ENCODE assay signal across 9 cellular contexts in the genomic region with DNA sequence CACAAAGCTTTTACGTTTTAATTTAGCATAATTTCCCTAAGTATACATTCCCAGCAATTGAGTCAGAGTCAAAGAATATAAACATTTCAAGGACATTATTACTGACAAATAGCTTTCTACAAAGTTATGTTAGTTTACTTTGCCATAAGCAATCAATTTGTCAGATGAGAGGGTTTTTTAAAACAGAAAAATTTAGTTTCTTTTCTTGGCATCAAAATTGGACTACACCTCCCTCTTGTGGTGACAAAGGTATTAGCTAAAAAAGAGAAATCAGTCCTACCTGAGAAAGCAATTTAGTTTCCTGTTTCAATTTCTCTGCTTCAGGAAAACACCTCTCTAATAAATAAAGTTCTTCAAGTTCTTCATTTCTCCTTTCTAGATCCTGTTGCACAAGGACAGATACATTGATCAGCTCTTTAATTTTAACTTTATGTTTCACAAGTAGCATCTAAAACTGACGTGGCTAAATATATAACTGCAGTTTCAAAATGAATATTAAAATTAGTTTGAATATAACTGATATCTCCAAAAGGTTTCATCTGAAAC. TPM values are rescaled to one million over a fixed set of nuclear protein-coding genes. Genes with fewer than 3 reads are reported as not detected.
DNase-seq lines count a peak whose midpoint lies in the region; ATAC-seq and TF ChIP-seq lines count a peak whose summit lies in the region.
"Had no signal": no experiment of that assay in that cellular context is flagged by ENCODE, and none has a peak within 500 bp of the region (broad histone marks: within the 10 kb centered on the region; RNA-seq: fewer than 3 reads in every experiment).

No MANE protein-coding gene starts in this region.

- H3K4me3 ChIP-seq in heart right ventricle (no peak overlapping the region), HEK293 (ENCODE audit: low read depth, low read length) (no peak overlapping the region), mesenchymal stem cell (ENCODE audit: insufficient read depth in 1 of 2, low read depth in 1 of 2, low read length in 2 of 2) (no peak overlapping the region)

- no peak overlapping the region for H3K23ac ChIP-seq in mesenchymal stem cell (ENCODE audit: low read length in 2 of 2)

- H3K27me3 ChIP-seq in heart right ventricle (no peaks in the 10 kb centered on the region), mesenchymal stem cell (ENCODE audit: control insufficient read depth in 1 of 2, insufficient read depth in 1 of 2, low read length in 2 of 2) (no peaks in the 10 kb centered on the region)

- 83 to 90% methylated on average over 2 of the region's 2 CpGs for WGBS in heart right ventricle, 2 donors
- WGBS in mesenchymal stem cell: no CpG with 5 or more reads among the region's 2 CpGs

- H3K79me1 ChIP-seq in mesenchymal stem cell (replicated peaks; ENCODE audit: low read length, poor library complexity, severe bottlenecking): no peaks in the 10 kb centered on the region

- no peaks in the 10 kb centered on the region for H3K9me3 Mint-ChIP-seq in MCF 10A (ENCODE audit: unreplicated experiment)
- H3K9me3 Mint-ChIP-seq: naive thymus-derived CD8-positive, alpha-beta T cell had no signal

- no peaks in the 10 kb centered on the region for H3K36me3 ChIP-seq in heart right ventricle
- no peaks in the 10 kb centered on the region for H3K36me3 ChIP-seq in HEK293 (ENCODE audit: control insufficient read depth in 2 of 2, insufficient read depth in 1 of 2, low read length in 2 of 2)
- no peaks in the 10 kb centered on the region for H3K36me3 ChIP-seq in mesenchymal stem cell (ENCODE audit: control insufficient read depth in 1 of 2, insufficient read depth in 2 of 2, low read depth in 1 of 2, low read length in 2 of 2)

- H3K4me1 Mint-ChIP-seq in MCF 10A (ENCODE audit: insufficient read depth, unreplicated experiment): peaks cover 10% of the 10 kb centered on the region

- no peaks in the 10 kb centered on the region for H3K9me3 ChIP-seq in heart right ventricle
- no peaks in the 10 kb centered on the region for H3K9me3 ChIP-seq in HEK293 (ENCODE audit: control insufficient read depth, insufficient read depth, low read depth, low read length)
- no peaks in the 10 kb centered on the region for H3K9me3 ChIP-seq in mesenchymal stem cell (ENCODE audit: control insufficient read depth, low read length)

- H2BK15ac ChIP-seq in mesenchymal stem cell (ENCODE audit: low read depth, poor library complexity, severe bottlenecking): no peak overlapping the region

- no peak overlapping the region for H4K8ac ChIP-seq in mesenchymal stem cell (ENCODE audit: low read length)

- no peaks in the 10 kb centered on the region for H3K27me3 Mint-ChIP-seq in MCF 10A (ENCODE audit: insufficient read depth, unreplicated experiment)
- H3K27me3 Mint-ChIP-seq: naive thymus-derived CD8-positive, alpha-beta T cell had no signal

- H3K27ac ChIP-seq in heart right ventricle (no peak overlapping the region), HEK293 (ENCODE audit: extremely low read depth, low read depth, low read length) (no peak overlapping the region), mesenchymal stem cell (ENCODE audit: low read length, poor library complexity, severe bottlenecking) (no peak overlapping the region)

- no peak overlapping the region for H2AK5ac ChIP-seq in mesenchymal stem cell (ENCODE audit: low read length, severe bottlenecking)

- peaks cover 0 to 9% (median 0%) of the 10 kb centered on the region in 9 donors for H3K4me1 ChIP-seq in heart right ventricle
- no peaks in the 10 kb centered on the region for H3K4me1 ChIP-seq in HEK293 (ENCODE audit: control insufficient read depth, insufficient read depth, low read length)
- H3K4me1 ChIP-seq in mesenchymal stem cell (ENCODE audit: control insufficient read depth, insufficient read depth, low read depth, low read length): no peaks in the 10 kb centered on the region

- no peak overlapping the region for H3K27ac Mint-ChIP-seq in MCF 10A (ENCODE audit: low read depth, unreplicated experiment)

- DNase-seq in heart right ventricle (no peak), left cardiac atrium (no peak), NCI-H2029 treated with DMSO at 0.1 percent for 48 hours (lab: John Stamatoyannopoulos, UW) (peak; percentile 4), MCF 10A (ENCODE audit: unreplicated experiment) (peak; percentile 55), mesenchymal stem cell (peak; percentile 59)
- DNase-seq in stimulated activated CD4-positive, alpha-beta T cell treated with anti-CD3 and anti-CD28 coated beads, Interleukin-4, amount 100 ng/mL, for 24 hours: no peak
- no peak for DNase-seq in activated CD4-positive, alpha-beta T cell treated with anti-CD3 and anti-CD28 coated beads, Interleukin-2, amount 50 U/mL, for 1 hour

- H3K4ac ChIP-seq in mesenchymal stem cell (ENCODE audit: low read depth in 1 of 2, low read length in 2 of 2): no peak overlapping the region

- H3K9ac ChIP-seq in mesenchymal stem cell (ENCODE audit: low read length): peak overlapping the region; percentile 56

- no peak for ATAC-seq in heart right ventricle
- ATAC-seq in left cardiac atrium: no peak
- ATAC-seq: naive thymus-derived CD8-positive, alpha-beta T cell had no signal

- no peak overlapping the region for H2BK5ac ChIP-seq in mesenchymal stem cell (ENCODE audit: low read depth, low read length, poor library complexity, severe bottlenecking)

- H2BK120ac ChIP-seq in mesenchymal stem cell (ENCODE audit: low read depth, low read length): no peak overlapping the region

- TF ChIP-seq CTCF in heart right ventricle (IDR thresholded peaks at IDR 0.05) (peak; percentile 10 to 71 (median 63)), HEK293 (tag by site-specific recombination; IDR thresholded peaks at IDR 0.05) (no peak), MCF 10A (IDR thresholded peaks at IDR 0.05; ENCODE audit: unreplicated experiment) (peak; percentile 29)

- H2BK12ac ChIP-seq in mesenchymal stem cell (ENCODE audit: low read length in 2 of 2): no peak overlapping the region

- BruUV-seq in MCF 10A (replicated peaks; lab: Mats Ljungman, UMichigan): no TSS peak

- no peak overlapping the region for H3K4me3 Mint-ChIP-seq in MCF 10A (ENCODE audit: unreplicated experiment)

- no peak overlapping the region for H4K91ac ChIP-seq in mesenchymal stem cell (ENCODE audit: low read length)

- CTCF ChIA-PET in HEK293 (lab: Yijun Ruan, JAX) (interaction anchor here (0.6 to 5.8 kb wide), 22 partner anchors 8 to 961 kb away, joined by 3 to 28 read pairs (median 4); no protein-coding TSS in a partner anchor), MCF 10A (lab: Yijun Ruan, JAX) (interaction anchor here (0.6 to 5.5 kb wide), 22 partner anchors 8 to 972 kb away, joined by 3 to 53 read pairs (median 4); a partner anchor contains a TSS)

- no peak overlapping the region for H3K4me2 ChIP-seq in mesenchymal stem cell (ENCODE audit: low read length, poor library complexity, severe bottlenecking)

- H3K18ac ChIP-seq in mesenchymal stem cell (ENCODE audit: low read depth in 1 of 2, low read length in 2 of 2): no peak overlapping the region

- no peak overlapping the region for H2AFZ ChIP-seq in mesenchymal stem cell (ENCODE audit: low read depth, low read length)

- POLR2A ChIA-PET in HEK293 (lab: Yijun Ruan, JAX): interaction anchor here (1.3 kb wide), 1 partner anchor 40 kb away, joined by 7 read pairs; a partner anchor contains a TSS
- POLR2A ChIA-PET in MCF 10A (lab: Yijun Ruan, JAX): interaction anchor here (0.7 to 2.6 kb wide), 9 partner anchors 19 to 314 kb away, joined by 3 to 11 read pairs (median 5); a partner anchor contains a TSS

- H3K14ac ChIP-seq in mesenchymal stem cell (ENCODE audit: low read length in 2 of 2): no peak overlapping the region

- intact Hi-C loops in heart right ventricle (cut with DNase I) (no loop called here), left cardiac atrium (cut with DNase I) (no loop called here), MCF 10A (cut with micrococcal nuclease) (loop anchor here (1.0 kb wide), 2 partner anchors 164 to 232 kb away; no protein-coding TSS in a partner anchor)

- H3K36me3 Mint-ChIP-seq in MCF 10A (ENCODE audit: insufficient read depth, unreplicated experiment): no peaks in the 10 kb centered on the region
- H3K36me3 Mint-ChIP-seq: naive thymus-derived CD8-positive, alpha-beta T cell had no signal

TF ChIP-seq in HEK293, 187 proteins besides CTCF, POLR2A, EP300 and RAD21 (continues in another document):
- TF ChIP-seq, protein P1, sequence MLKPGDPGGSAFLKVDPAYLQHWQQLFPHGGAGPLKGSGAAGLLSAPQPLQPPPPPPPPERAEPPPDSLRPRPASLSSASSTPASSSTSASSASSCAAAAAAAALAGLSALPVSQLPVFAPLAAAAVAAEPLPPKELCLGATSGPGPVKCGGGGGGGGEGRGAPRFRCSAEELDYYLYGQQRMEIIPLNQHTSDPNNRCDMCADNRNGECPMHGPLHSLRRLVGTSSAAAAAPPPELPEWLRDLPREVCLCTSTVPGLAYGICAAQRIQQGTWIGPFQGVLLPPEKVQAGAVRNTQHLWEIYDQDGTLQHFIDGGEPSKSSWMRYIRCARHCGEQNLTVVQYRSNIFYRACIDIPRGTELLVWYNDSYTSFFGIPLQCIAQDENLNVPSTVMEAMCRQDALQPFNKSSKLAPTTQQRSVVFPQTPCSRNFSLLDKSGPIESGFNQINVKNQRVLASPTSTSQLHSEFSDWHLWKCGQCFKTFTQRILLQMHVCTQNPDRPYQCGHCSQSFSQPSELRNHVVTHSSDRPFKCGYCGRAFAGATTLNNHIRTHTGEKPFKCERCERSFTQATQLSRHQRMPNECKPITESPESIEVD (tag by site-specific recombination; IDR thresholded peaks at IDR 0.05): 0 out of 2 replicates have a peak, but pooled peaks have one; percentile 15
- peak; percentile 54 for TF ChIP-seq ZNF654 (tag by site-specific recombination; IDR thresholded peaks at IDR 0.05; ENCODE audit: low read depth)

RNA-seq across cellular contexts. Expression of a gene that starts 39.9 kb away (rescaled TPM):
- 1 to 10 TPM in 4 of 10 donors, under 1 TPM in 6; 0.47 to 1.8 (median 0.86) TPM for total RNA-seq in heart right ventricle
- under 1 TPM; 0.04 to 0.15 TPM for polyA plus RNA-seq in heart right ventricle
- total RNA-seq in left cardiac atrium: 1 to 10 TPM in 1 of 2 donors, under 1 TPM in 1; 0.94 to 1.3 TPM
- 0.14 TPM in 1 of 2 replicates, not detected in the other for total RNA-seq in MCF 10A (2022)
- polyA plus RNA-seq in mesenchymal stem cell (2013, experiment 1 of 2): not detected
- polyA plus RNA-seq in mesenchymal stem cell (2013, experiment 2 of 2): 0.04 TPM

RNA-seq across cellular contexts. Expression of a gene that starts 39.9 kb away (rescaled TPM):
- total RNA-seq in heart right ventricle: 10 to 100 TPM; 44.2 to 67.6 (median 52.2) TPM
- 10 to 100 TPM; 28.1 to 37.2 TPM for polyA plus RNA-seq in heart right ventricle
- 10 to 100 TPM; 41.0 to 45.0 TPM for total RNA-seq in left cardiac atrium
- total RNA-seq in MCF 10A (2022): 21.1 and 27.9 TPM in 2 replicates
- polyA plus RNA-seq in mesenchymal stem cell (2013, experiment 1 of 2): 26.2 TPM
- polyA plus RNA-seq in mesenchymal stem cell (2013, experiment 2 of 2): 26.9 TPM

Comparison
In these comparisons a context has a peak if more than half of its experiments do, and no peak if none do; other contexts are left out.
1. DNase-seq: peak in NCI-H2029 treated with DMSO at 0.1 percent for 48 hours (single experiment), MCF 10A (single experiment) and mesenchymal stem cell (single experiment); none in heart right ventricle (0 of 2), left cardiac atrium (single experiment), stimulated activated CD4-positive, alpha-beta T cell treated with anti-CD3 and anti-CD28 coated beads, Interleukin-4, amount 100 ng/mL, for 24 hours (single experiment) and activated CD4-positive, alpha-beta T cell treated with anti-CD3 and anti-CD28 coated beads, Interleukin-2, amount 50 U/mL, for 1 hour (single experiment).